ENCODE assay signal across 9 cellular contexts in genomic region chr9:5851445-5851844, GRCh38. TPM values are rescaled to one million over a fixed set of nuclear protein-coding genes. Genes with fewer than 3 reads are reported as not detected.
DNase-seq lines count a peak whose midpoint lies in the region; ATAC-seq, FAIRE-seq and TF ChIP-seq lines count a peak whose summit lies in the region.
"Had no signal": no experiment of that assay in that cellular context is flagged by ENCODE, and none has a peak within 500 bp of the region (broad histone marks: within the 10 kb centered on the region; RNA-seq: fewer than 3 reads in every experiment).

No MANE protein-coding gene starts in this region.

- no peak overlapping the region for H3K27ac ChIP-seq in Karpas-422 (ENCODE audit: low read length)
- H3K27ac ChIP-seq: SJSA1 had no signal

- H3K9me3 ChIP-seq in Karpas-422 (ENCODE audit: low read length): no peaks in the 10 kb centered on the region
- H3K9me3 ChIP-seq: SJSA1 had no signal

- H3K36me3 ChIP-seq in bronchial epithelial cell (ENCODE audit: control insufficient read depth, insufficient read depth, low read length): no peaks in the 10 kb centered on the region
- H3K36me3 ChIP-seq in Karpas-422 (ENCODE audit: insufficient read depth, low read length): no peaks in the 10 kb centered on the region
- H3K36me3 ChIP-seq: SJSA1 had no signal

- no peak overlapping the region for H3K4me2 ChIP-seq in Karpas-422 (ENCODE audit: low read depth, low read length, poor library complexity, severe bottlenecking)

- no peaks in the 10 kb centered on the region for H3K9me3 Mint-ChIP-seq in stimulated activated naive CD8-positive, alpha-beta T cell treated with anti-CD3 and anti-CD28 coated beads, Interleukin-15, Interleukin-2, amounts not matched to agents 100 ng/mL and 50 ng/mL, for 24 hours

- no peak overlapping the region for H2AFZ ChIP-seq in Karpas-422 (ENCODE audit: low read length)

- H3K27me3 Mint-ChIP-seq in stimulated activated naive CD8-positive, alpha-beta T cell treated with anti-CD3 and anti-CD28 coated beads, Interleukin-15, Interleukin-2, amounts not matched to agents 100 ng/mL and 50 ng/mL, for 24 hours: no peaks in the 10 kb centered on the region

- H3K4me3 Mint-ChIP-seq in stimulated activated naive CD8-positive, alpha-beta T cell treated with anti-CD3 and anti-CD28 coated beads, Interleukin-15, Interleukin-2, amounts not matched to agents 100 ng/mL and 50 ng/mL, for 24 hours: no peak overlapping the region

- H3K9me2 ChIP-seq in Karpas-422 (replicated peaks; ENCODE audit: insufficient read depth, low read length): no peaks in the 10 kb centered on the region

- H3K9ac ChIP-seq in Karpas-422 (ENCODE audit: low read length): no peak overlapping the region

- FAIRE-seq in bronchial epithelial cell (lab: Jason Lieb, UNC) (no peak), urothelium cell line (lab: Jason Lieb, UNC) (no peak)

- H3K4me1 ChIP-seq in Karpas-422 (ENCODE audit: low read length): no peaks in the 10 kb centered on the region
- H3K4me1 ChIP-seq: SJSA1 had no signal

- peak; percentile 99 for DNase-seq in MV-4-11 (lab: John Stamatoyannopoulos, UW)
- DNase-seq in bronchial epithelial cell (ENCODE audit: low read depth): peak; percentile 99
- DNase-seq in Karpas-422: no peak
- DNase-seq in urothelium cell line (ENCODE audit: low spot score): no peak
- no peak for DNase-seq in dedifferentiated amniotic fluid mesenchymal stem cell (ENCODE audit: extremely low spot score)

- ATAC-seq in GM18858 (IDR thresholded peaks at IDR 0.05; ENCODE audit: unreplicated experiment) (peak; percentile 97), HG02588 (IDR thresholded peaks at IDR 0.05; ENCODE audit: unreplicated experiment) (peak; percentile 83)

- H3K27ac Mint-ChIP-seq in stimulated activated naive CD8-positive, alpha-beta T cell treated with anti-CD3 and anti-CD28 coated beads, Interleukin-15, Interleukin-2, amounts not matched to agents 100 ng/mL and 50 ng/mL, for 24 hours: peak overlapping the region; percentile 15

- H3K27me3 ChIP-seq in bronchial epithelial cell (ENCODE audit: control insufficient read depth, insufficient read depth, low read length) (no peaks in the 10 kb centered on the region), Karpas-422 (ENCODE audit: low read length) (no peaks in the 10 kb centered on the region)
- H3K27me3 ChIP-seq: SJSA1 had no signal

- H3K79me2 ChIP-seq in Karpas-422 (ENCODE audit: low read length): no peaks in the 10 kb centered on the region

- peaks cover 53% of the 10 kb centered on the region for H3K4me1 Mint-ChIP-seq in stimulated activated naive CD8-positive, alpha-beta T cell treated with anti-CD3 and anti-CD28 coated beads, Interleukin-15, Interleukin-2, amounts not matched to agents 100 ng/mL and 50 ng/mL, for 24 hours (ENCODE audit: low read depth)

- H3K36me3 Mint-ChIP-seq in stimulated activated naive CD8-positive, alpha-beta T cell treated with anti-CD3 and anti-CD28 coated beads, Interleukin-15, Interleukin-2, amounts not matched to agents 100 ng/mL and 50 ng/mL, for 24 hours (ENCODE audit: low read depth): no peaks in the 10 kb centered on the region

- no peak overlapping the region for H3K4me3 ChIP-seq in bronchial epithelial cell (ENCODE audit: low read depth, low read length)
- no peak overlapping the region for H3K4me3 ChIP-seq in Karpas-422 (ENCODE audit: low read length)
- H3K4me3 ChIP-seq: SJSA1 had no signal

- no peak for TF ChIP-seq CTCF in bronchial epithelial cell (IDR thresholded peaks at IDR 0.05; ENCODE audit: insufficient read depth, low read length, severe bottlenecking)

- no peaks in the 10 kb centered on the region for H4K20me1 ChIP-seq in Karpas-422 (ENCODE audit: insufficient read depth, low read depth, low read length)

RNA-seq across cellular contexts. Expression of gene ERMP1, which starts 18.5 kb away (rescaled TPM):
- total RNA-seq in bronchial epithelial cell: 52.9 and 79.9 TPM in 2 replicates
- 15.5 and 27.4 TPM in 2 replicates for total RNA-seq in Karpas-422 (2014; rRNA removed; shearing (Covaris generic); ENCODE audit: low replicate concordance)

RNA-seq across cellular contexts. Expression of gene MLANA, which starts 39.2 kb away (rescaled TPM):
- total RNA-seq in bronchial epithelial cell: not detected in 2 replicates
- total RNA-seq in Karpas-422 (2014; rRNA removed; shearing (Covaris generic); ENCODE audit: low replicate concordance): not detected in 2 replicates
- total RNA-seq: SJSA1 had no signal

Comparison
In these comparisons a context has a peak if more than half of its experiments do, and no peak if none do; other contexts are left out.
1. DNase-seq: peak in MV-4-11 (single experiment) and bronchial epithelial cell (single experiment); none in Karpas-422 (single experiment), urothelium cell line (single experiment) and dedifferentiated amniotic fluid mesenchymal stem cell (single experiment).